In the genomic region with DNA sequence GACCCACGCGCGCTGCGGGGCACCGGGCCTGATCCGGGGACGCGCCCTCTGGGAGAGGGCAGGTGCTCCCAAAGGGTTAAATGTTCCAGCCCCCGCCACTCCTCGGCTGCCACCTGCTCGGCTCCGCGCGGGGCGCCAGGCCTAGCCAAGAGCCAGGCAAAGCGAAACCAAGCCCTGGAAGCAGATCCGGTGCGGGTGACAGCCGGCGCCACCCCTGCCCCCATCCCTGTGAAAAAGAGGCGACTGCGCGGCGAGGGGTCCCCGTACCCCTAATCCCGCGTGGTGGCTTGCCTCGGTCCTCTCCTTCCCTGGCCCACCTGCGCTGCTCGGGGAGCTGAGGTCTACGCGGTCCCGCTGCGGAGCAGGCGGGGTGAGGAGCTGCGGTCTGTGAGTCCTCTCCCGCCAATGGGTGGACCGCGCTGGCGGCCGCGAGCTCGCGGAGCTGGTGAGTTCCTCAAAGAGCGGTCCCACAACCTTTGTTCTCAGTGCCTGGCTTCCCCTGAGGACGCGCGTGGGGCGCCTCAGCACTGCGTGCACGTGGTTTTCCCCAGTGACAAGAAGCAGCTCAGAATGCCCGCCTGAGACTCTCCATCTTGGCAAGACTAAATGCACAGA, we compare ENCODE assay signal across 8 cellular contexts. TPM values are rescaled to one million over a fixed set of nuclear protein-coding genes. Genes with fewer than 3 reads are reported as not detected.
DNase-seq lines count a peak whose midpoint lies in the region; ATAC-seq and TF ChIP-seq lines count a peak whose summit lies in the region.

A gene (minus strand): TSS at position 610 of the 615 bp plus-strand sequence.

- no peaks in the 10 kb centered on the region for H3F3A ChIP-seq in PC-3 (ENCODE audit: low read length, unreplicated experiment)

- peak within 1 kb of the TSS in 1 of 2 donors; percentile 81 for H3K27ac Mint-ChIP-seq in natural killer cell

- H3K27ac ChIP-seq in PC-3 (ENCODE audit: low read length): peak within 1 kb of the TSS; percentile 83
- H3K27ac ChIP-seq in substantia nigra (ENCODE audit: low read depth, low read length, poor library complexity, severe bottlenecking): peak within 1 kb of the TSS; percentile 20

- CTCF ChIA-PET in PC-3 (lab: Charles Lee): interaction anchor here (0.5 kb wide), 1 partner anchor 36 kb away, joined by 4 read pairs; no protein-coding TSS in a partner anchor

- H3K4me3 ChIP-seq in PC-3 (ENCODE audit: low read length) (peak within 1 kb of the TSS; percentile 69), fibroblast of villous mesenchyme (ENCODE audit: low read depth, low read length) (peak within 1 kb of the TSS; percentile 72)

- DNase-seq in COR-L47 (lab: John Stamatoyannopoulos, UW) (peak; percentile 76), PC-3 (peak; percentile 53), activated gamma-delta T cell (lab: John Stamatoyannopoulos, UW) (peak; percentile 33), fibroblast of villous mesenchyme (ENCODE audit: low read depth) (peak; percentile 52), natural killer cell (peak; percentile 49), substantia nigra (lab: John Stamatoyannopoulos, UW) (peak in 43 of 49 donors; percentile 9 to 90 (median 45)), H4 (ENCODE audit: low spot score) (no peak)

- BruUV-seq in PC-3 (replicated peaks; lab: Mats Ljungman, UMichigan): TSS peak; percentile 47

- peaks cover 11 to 19% of the 10 kb centered on the region in 2 donors for H3K27me3 Mint-ChIP-seq in natural killer cell (ENCODE audit: low read depth in 2 of 2)

- H3K4me1 ChIP-seq in PC-3 (ENCODE audit: insufficient read depth, low read length): peaks cover 45% of the 10 kb centered on the region

- peak within 1 kb of the TSS; percentile 92 for H3K9ac ChIP-seq in PC-3 (ENCODE audit: low read length)

- H3K4me1 Mint-ChIP-seq in natural killer cell: peaks cover 12 to 16% of the 10 kb centered on the region in 2 donors

- peak within 1 kb of the TSS; percentile 86 for H3K4me3 Mint-ChIP-seq in natural killer cell

- TF ChIP-seq CTCF in PC-3 (conservative IDR thresholded peaks at IDR 0.05; ENCODE audit: low read depth, low read length): no peak
- TF ChIP-seq CTCF in fibroblast of villous mesenchyme (IDR thresholded peaks at IDR 0.05; ENCODE audit: insufficient read depth, low read depth, low read length): no peak
- no peak for TF ChIP-seq CTCF in natural killer cell (IDR thresholded peaks at IDR 0.05)

- H4K20me1 ChIP-seq in PC-3 (ENCODE audit: low read length): no peaks in the 10 kb centered on the region

- no peaks in the 10 kb centered on the region for H3K9me3 Mint-ChIP-seq in natural killer cell

- H3K9me3 ChIP-seq in PC-3 (ENCODE audit: low read length): no peaks in the 10 kb centered on the region

- H3K79me2 ChIP-seq in PC-3 (ENCODE audit: low read length): peaks cover 41% of the 10 kb centered on the region

- intact Hi-C loops in PC-3 (cut with micrococcal nuclease): loop anchor here (10.0 kb wide), 1 partner anchor 207 kb away; no protein-coding TSS in a partner anchor
- intact Hi-C loops in natural killer cell (cut with micrococcal nuclease): loop anchor here (5.0 kb wide), 1 partner anchor 135 kb away; no protein-coding TSS in a partner anchor

- peak within 1 kb of the TSS; percentile 88 for H3K4me2 ChIP-seq in PC-3 (ENCODE audit: low read length)

- no peaks in the 10 kb centered on the region for H3K36me3 Mint-ChIP-seq in natural killer cell

- ATAC-seq in HG02588 (IDR thresholded peaks at IDR 0.05; ENCODE audit: unreplicated experiment) (peak; percentile 62), PC-3 (peak; percentile 65), natural killer cell (peak; percentile 82 to 88 (median 87))

- H3K27me3 ChIP-seq in PC-3 (ENCODE audit: low read length): no peaks in the 10 kb centered on the region

- POLR2A ChIA-PET in PC-3 (lab: Charles Lee; ENCODE audit: unreplicated experiment): interaction anchor here (0.6 to 0.7 kb wide), 2 partner anchors 113 to 145 kb away, joined by 3 to 4 read pairs; no protein-coding TSS in a partner anchor

- H2AFZ ChIP-seq in PC-3 (ENCODE audit: low read length): peak within 1 kb of the TSS; percentile 67

- H3K9me2 ChIP-seq in PC-3 (replicated peaks; ENCODE audit: low read length): no peaks in the 10 kb centered on the region

- H3K36me3 ChIP-seq in PC-3 (ENCODE audit: low read depth, low read length): no peaks in the 10 kb centered on the region; the same call in 1 of the 2 replicates

RNA-seq across cellular contexts. Expression of the gene that starts here (rescaled TPM):
- 80.8 and 83.8 TPM in 2 replicates for total RNA-seq in PC-3 (2014; rRNA removed)
- 19.9 and 27.4 TPM in 2 replicates for total RNA-seq in fibroblast of villous mesenchyme
- 1 to 10 TPM; 5.2 to 7.5 (median 6.9) TPM for total RNA-seq in natural killer cell
- 0.18 TPM in 1 of 2 replicates, not detected in the other for total RNA-seq in H4 (2014; rRNA removed; shearing (Covaris generic))
